In genomic region chr5:143106175-143106574, GRCh38 we compare ENCODE assay signal across 8 cellular contexts.
DNase-seq lines count a peak whose midpoint lies in the region; ATAC-seq and TF ChIP-seq lines count a peak whose summit lies in the region.

No MANE protein-coding gene starts in this region.

- POLR2A ChIA-PET in CD4-positive, alpha-beta T cell (lab: Charles Lee): no interaction called here

- peak; percentile 61 for DNase-seq in GM04504 (ENCODE audit: low read depth)
- DNase-seq in NCI-H2196 (lab: John Stamatoyannopoulos, UW; ENCODE audit: unreplicated experiment): peak; percentile 66
- DNase-seq in endodermal cell: no peak
- DNase-seq in osteoblast (ENCODE audit: insufficient read length, low spot score, missing footprints): no peak
- no peak for DNase-seq in CD4-positive, alpha-beta T cell
- DNase-seq in germinal center (ENCODE audit: low spot score): no peak
- no peak for DNase-seq in KG1 (lab: John Stamatoyannopoulos, UW)
- no peak for DNase-seq in activated naive CD4-positive, alpha-beta T cell treated with anti-CD3 and anti-CD28 coated beads, Interleukin-2, amount 10 ng/mL, durations not matched to agents 7 days and 5 days

- H3K4me3 Mint-ChIP-seq in endodermal cell: no peak overlapping the region
- H3K4me3 Mint-ChIP-seq in CD4-positive, alpha-beta T cell: no peak overlapping the region
- H3K4me3 Mint-ChIP-seq in activated naive CD4-positive, alpha-beta T cell treated with anti-CD3 and anti-CD28 coated beads, Interleukin-2, amount 10 ng/mL, durations not matched to agents 7 days and 5 days: no peak overlapping the region

- no peak overlapping the region for H3K4me2 ChIP-seq in osteoblast (ENCODE audit: insufficient read depth, low read length)

- H3K36me3 Mint-ChIP-seq in endodermal cell (ENCODE audit: low read depth): peaks cover 10% of the 10 kb centered on the region
- peaks cover 16% of the 10 kb centered on the region for H3K36me3 Mint-ChIP-seq in CD4-positive, alpha-beta T cell (ENCODE audit: low read depth)
- peaks cover 7% of the 10 kb centered on the region for H3K36me3 Mint-ChIP-seq in activated naive CD4-positive, alpha-beta T cell treated with anti-CD3 and anti-CD28 coated beads, Interleukin-2, amount 10 ng/mL, durations not matched to agents 7 days and 5 days

- CTCF ChIA-PET in CD4-positive, alpha-beta T cell (lab: Charles Lee): no interaction called here
- CTCF ChIA-PET in activated naive CD4-positive, alpha-beta T cell treated with anti-CD3 and anti-CD28 coated beads, Interleukin-2, amount 10 ng/mL, durations not matched to agents 7 days and 5 days (lab: Charles Lee): interaction anchor here (0.8 to 1.7 kb wide), 4 partner anchors 11 to 235 kb away, joined by 3 to 6 read pairs (median 3); no protein-coding TSS in a partner anchor

- H2AFZ ChIP-seq in osteoblast (ENCODE audit: low read length): no peak overlapping the region

- no peak overlapping the region for H3K9ac ChIP-seq in endodermal cell (ENCODE audit: extremely low read depth, low read length, poor library complexity, severe bottlenecking)

- H4K20me1 ChIP-seq in osteoblast (ENCODE audit: insufficient read depth, low read length): no peaks in the 10 kb centered on the region

- H3K27me3 Mint-ChIP-seq in endodermal cell (ENCODE audit: insufficient read depth): no peaks in the 10 kb centered on the region
- no peaks in the 10 kb centered on the region for H3K27me3 Mint-ChIP-seq in CD4-positive, alpha-beta T cell
- no peaks in the 10 kb centered on the region for H3K27me3 Mint-ChIP-seq in activated naive CD4-positive, alpha-beta T cell treated with anti-CD3 and anti-CD28 coated beads, Interleukin-2, amount 10 ng/mL, durations not matched to agents 7 days and 5 days

- no peaks in the 10 kb centered on the region for H3K79me2 ChIP-seq in osteoblast (ENCODE audit: insufficient read depth, low read length)

- peaks cover 15% of the 10 kb centered on the region for H3K4me1 ChIP-seq in endodermal cell (ENCODE audit: control insufficient read depth, insufficient read depth, low read length)
- H3K4me1 ChIP-seq in osteoblast (ENCODE audit: insufficient read depth, low read length): peaks cover 25% of the 10 kb centered on the region

- H3K4me1 Mint-ChIP-seq in endodermal cell: peaks cover 47% of the 10 kb centered on the region
- H3K4me1 Mint-ChIP-seq in CD4-positive, alpha-beta T cell (ENCODE audit: low read depth): peaks cover 3% of the 10 kb centered on the region
- H3K4me1 Mint-ChIP-seq in activated naive CD4-positive, alpha-beta T cell treated with anti-CD3 and anti-CD28 coated beads, Interleukin-2, amount 10 ng/mL, durations not matched to agents 7 days and 5 days: peaks cover 14% of the 10 kb centered on the region

- H3K27ac ChIP-seq in endodermal cell (ENCODE audit: low read depth, low read length) (no peak overlapping the region), osteoblast (ENCODE audit: low read depth, low read length) (peak overlapping the region; percentile 26)
- H3K27ac ChIP-seq in CD4-positive, alpha-beta T cell (ENCODE audit: low read depth, low read length): no peak overlapping the region

- H3K4me3 ChIP-seq in endodermal cell (ENCODE audit: low read length): no peak overlapping the region
- no peak overlapping the region for H3K4me3 ChIP-seq in osteoblast (ENCODE audit: insufficient read depth, low read length)

- TF ChIP-seq CTCF in endodermal cell (conservative IDR thresholded peaks at IDR 0.05): peak; percentile 36
- TF ChIP-seq CTCF in osteoblast (IDR thresholded peaks at IDR 0.05; ENCODE audit: extremely low read depth, low read depth, low read length): peak; percentile 45
- no peak for TF ChIP-seq CTCF in CD4-positive, alpha-beta T cell (IDR thresholded peaks at IDR 0.05)

- intact Hi-C loops in CD4-positive, alpha-beta T cell (cut with DNase I, micrococcal nuclease): no loop called here

- H3K27ac Mint-ChIP-seq in endodermal cell: no peak overlapping the region
- no peak overlapping the region for H3K27ac Mint-ChIP-seq in CD4-positive, alpha-beta T cell
- H3K27ac Mint-ChIP-seq in activated naive CD4-positive, alpha-beta T cell treated with anti-CD3 and anti-CD28 coated beads, Interleukin-2, amount 10 ng/mL, durations not matched to agents 7 days and 5 days: no peak overlapping the region

- H3K9me3 ChIP-seq in endodermal cell (ENCODE audit: control insufficient read depth, low read length): no peaks in the 10 kb centered on the region
- no peaks in the 10 kb centered on the region for H3K9me3 ChIP-seq in osteoblast (ENCODE audit: low read depth, low read length)
- H3K9me3 ChIP-seq in CD4-positive, alpha-beta T cell (ENCODE audit: control insufficient read depth, low read length): no peaks in the 10 kb centered on the region

- H3K36me3 ChIP-seq in endodermal cell (ENCODE audit: control insufficient read depth, insufficient read depth, low read length) (no peaks in the 10 kb centered on the region), osteoblast (ENCODE audit: insufficient read depth, low read length) (no peaks in the 10 kb centered on the region)

- 87 to 95% methylated on average over 3 to 6 of the region's 6 CpGs for WGBS in endodermal cell (ENCODE audit: insufficient coverage in 1 of 2, insufficient read length in 1 of 2), 2 experiments

- no peak for ATAC-seq in CD4-positive, alpha-beta T cell (ENCODE audit: poor library complexity)

- H3K9me3 Mint-ChIP-seq in endodermal cell: no peaks in the 10 kb centered on the region
- H3K9me3 Mint-ChIP-seq in CD4-positive, alpha-beta T cell: no peaks in the 10 kb centered on the region
- H3K9me3 Mint-ChIP-seq in activated naive CD4-positive, alpha-beta T cell treated with anti-CD3 and anti-CD28 coated beads, Interleukin-2, amount 10 ng/mL, durations not matched to agents 7 days and 5 days: no peaks in the 10 kb centered on the region

- H3K27me3 ChIP-seq in endodermal cell (ENCODE audit: control insufficient read depth, insufficient read depth, low read length, poor library complexity, severe bottlenecking) (no peaks in the 10 kb centered on the region), osteoblast (ENCODE audit: insufficient read depth, low read length) (no peaks in the 10 kb centered on the region)
- no peaks in the 10 kb centered on the region for H3K27me3 ChIP-seq in CD4-positive, alpha-beta T cell (ENCODE audit: control insufficient read depth, insufficient read depth, low read length)

Comparison
In these comparisons a context has a peak if more than half of its experiments do, and no peak if none do; other contexts are left out.
1. DNase-seq: peak in GM04504 (single experiment) and NCI-H2196 (single experiment); none in endodermal cell (single experiment), osteoblast (single experiment), CD4-positive, alpha-beta T cell (0 of 10), germinal center (single experiment), KG1 (single experiment) and activated naive CD4-positive, alpha-beta T cell treated with anti-CD3 and anti-CD28 coated beads, Interleukin-2, amount 10 ng/mL, durations not matched to agents 7 days and 5 days (single experiment).